In the genomic region with DNA sequence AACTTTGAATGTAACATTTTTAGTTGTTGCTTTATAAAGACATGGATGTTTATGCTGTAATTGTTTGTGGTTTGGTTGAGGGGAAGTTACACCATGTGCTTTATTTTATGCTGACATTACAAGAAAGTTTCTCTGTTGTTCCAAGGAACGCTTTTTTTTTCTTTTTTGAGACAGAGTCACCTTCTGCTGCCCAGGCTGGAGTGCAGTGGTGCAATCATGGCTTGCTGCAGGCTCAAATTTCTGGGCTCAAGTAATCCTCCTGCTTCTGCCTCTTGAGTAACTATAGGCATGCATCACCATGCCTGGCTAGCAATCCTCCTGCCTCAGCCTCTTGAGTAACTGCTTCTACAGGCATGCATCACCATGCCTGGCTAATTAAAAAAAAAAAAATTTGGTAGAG, we compare ENCODE assay signal across 11 cellular contexts. TPM values are rescaled to one million over a fixed set of nuclear protein-coding genes. Genes with fewer than 3 reads are reported as not detected.
DNase-seq lines count a peak whose midpoint lies in the region; ATAC-seq and TF ChIP-seq lines count a peak whose summit lies in the region.
"Had no signal": no experiment of that assay in that cellular context is flagged by ENCODE, and none has a peak within 500 bp of the region (broad histone marks: within the 10 kb centered on the region; RNA-seq: fewer than 3 reads in every experiment).

No MANE protein-coding gene starts in this region.

- no peaks in the 10 kb centered on the region for H4K20me1 ChIP-seq in GM23248 (ENCODE audit: insufficient read depth)

- H3K4me2 ChIP-seq in GM23248 (ENCODE audit: unreplicated experiment) = no peak overlapping the region

- no peaks in the 10 kb centered on the region for H3K79me2 ChIP-seq in GM23248 (ENCODE audit: insufficient read depth)

- no peaks in the 10 kb centered on the region for H3K36me3 ChIP-seq in GM23248 (ENCODE audit: low read depth)
- H3K36me3 ChIP-seq in gastrocnemius medialis = no peaks in the 10 kb centered on the region

- H3K36me3 Mint-ChIP-seq in T-helper 17 cell (ENCODE audit: low read depth) = no peaks in the 10 kb centered on the region
- peaks cover 4% of the 10 kb centered on the region for H3K36me3 Mint-ChIP-seq in activated CD4-positive, alpha-beta T cell treated with anti-CD3 and anti-CD28 coated beads, Interleukin-2, amount 10 ng/mL, durations not matched to agents 7 days and 5 days (ENCODE audit: low read depth)
- H3K36me3 Mint-ChIP-seq: activated CD4-positive, alpha-beta memory T cell treated with anti-CD3 and anti-CD28 coated beads for 36 hours had no signal

- CTCF ChIA-PET in activated CD4-positive, alpha-beta T cell treated with anti-CD3 and anti-CD28 coated beads, Interleukin-2, amount 10 ng/mL, durations not matched to agents 7 days and 5 days (lab: Charles Lee) = interaction anchor here (0.7 kb wide), 1 partner anchor 701 kb away, joined by 3 read pairs; no protein-coding TSS in a partner anchor

- H3K4me3 Mint-ChIP-seq in T-helper 17 cell = no peak overlapping the region
- no peak overlapping the region for H3K4me3 Mint-ChIP-seq in activated CD4-positive, alpha-beta T cell treated with anti-CD3 and anti-CD28 coated beads, Interleukin-2, amount 10 ng/mL, durations not matched to agents 7 days and 5 days
- H3K4me3 Mint-ChIP-seq: activated CD4-positive, alpha-beta memory T cell treated with anti-CD3 and anti-CD28 coated beads for 36 hours had no signal

- no peak for TF ChIP-seq POLR2A in gastrocnemius medialis (IDR thresholded peaks at IDR 0.05)

- TF ChIP-seq CTCF in foreskin fibroblast (IDR thresholded peaks at IDR 0.05; ENCODE audit: low read depth, low read length) (no peak), gastrocnemius medialis (IDR thresholded peaks at IDR 0.05 in 4 of 5, conservative IDR thresholded peaks at IDR 0.05 in 1 of 5) (no peak)

- H3K27me3 Mint-ChIP-seq in T-helper 17 cell = no peaks in the 10 kb centered on the region
- H3K27me3 Mint-ChIP-seq in activated CD4-positive, alpha-beta T cell treated with anti-CD3 and anti-CD28 coated beads, Interleukin-2, amount 10 ng/mL, durations not matched to agents 7 days and 5 days = no peaks in the 10 kb centered on the region
- H3K27me3 Mint-ChIP-seq: activated CD4-positive, alpha-beta memory T cell treated with anti-CD3 and anti-CD28 coated beads for 36 hours had no signal

- POLR2A ChIA-PET in activated CD4-positive, alpha-beta T cell treated with anti-CD3 and anti-CD28 coated beads, Interleukin-2, amount 10 ng/mL, durations not matched to agents 7 days and 5 days (lab: Charles Lee) = no interaction called here

- H3K4me1 ChIP-seq in GM23248 (ENCODE audit: insufficient read depth) = peaks cover 21% of the 10 kb centered on the region
- peaks cover 0 to 4% of the 10 kb centered on the region in 2 donors for H3K4me1 ChIP-seq in gastrocnemius medialis

- peaks cover 9% of the 10 kb centered on the region for H3K4me1 Mint-ChIP-seq in T-helper 17 cell
- H3K4me1 Mint-ChIP-seq in activated CD4-positive, alpha-beta T cell treated with anti-CD3 and anti-CD28 coated beads, Interleukin-2, amount 10 ng/mL, durations not matched to agents 7 days and 5 days = peaks cover 2% of the 10 kb centered on the region

- H3K4me3 ChIP-seq in GM23248 (no peak overlapping the region), foreskin fibroblast (ENCODE audit: low read depth in 1 of 2, low read length in 2 of 2) (no peak overlapping the region), gastrocnemius medialis (no peak overlapping the region)

- intact Hi-C loops in gastrocnemius medialis (cut with DNase I; ENCODE audit: low total_unique reads) = no loop called here

- peak; percentile 50 for ATAC-seq in T-helper 17 cell
- peak; percentile 93 to 97 for ATAC-seq in gastrocnemius medialis
- ATAC-seq in HG03135 (IDR thresholded peaks at IDR 0.05; ENCODE audit: unreplicated experiment) = no peak
- ATAC-seq in GM19351 (IDR thresholded peaks at IDR 0.05; ENCODE audit: unreplicated experiment) = no peak

- no peak overlapping the region for H3K9ac ChIP-seq in GM23248

- H3K27ac ChIP-seq in GM23248 (peak overlapping the region; percentile 43), gastrocnemius medialis (peak overlapping the region in 1 of 4 donors; percentile 36)

- H3K9me3 ChIP-seq in GM23248 (ENCODE audit: low read depth) = no peaks in the 10 kb centered on the region
- H3K9me3 ChIP-seq in T-helper 17 cell (ENCODE audit: control insufficient read depth, low read length, poor library complexity, severe bottlenecking) = no peaks in the 10 kb centered on the region
- H3K9me3 ChIP-seq in gastrocnemius medialis = no peaks in the 10 kb centered on the region

- peaks cover 6% of the 10 kb centered on the region for H3K9me3 Mint-ChIP-seq in activated CD4-positive, alpha-beta T cell treated with anti-CD3 and anti-CD28 coated beads, Interleukin-2, amount 10 ng/mL, durations not matched to agents 7 days and 5 days

- 0 to 6% methylated on average over 1 of the region's 1 CpG for WGBS in GM23248 (ENCODE audit: low coverage in 1 of 2, low lambda C conversion rate in 2 of 2, missing lambda C conversion rate in 2 of 2), 2 experiments

- H3F3A ChIP-seq in GM23248 (ENCODE audit: insufficient read depth) = peaks cover 23% of the 10 kb centered on the region

- no peak overlapping the region for H2AFZ ChIP-seq in GM23248

- no peak overlapping the region for H3K27ac Mint-ChIP-seq in T-helper 17 cell
- no peak overlapping the region for H3K27ac Mint-ChIP-seq in activated CD4-positive, alpha-beta T cell treated with anti-CD3 and anti-CD28 coated beads, Interleukin-2, amount 10 ng/mL, durations not matched to agents 7 days and 5 days
- H3K27ac Mint-ChIP-seq: activated CD4-positive, alpha-beta memory T cell treated with anti-CD3 and anti-CD28 coated beads for 36 hours had no signal

- H3K27me3 ChIP-seq in GM23248 (replicated peaks; ENCODE audit: insufficient read depth) (no peaks in the 10 kb centered on the region), gastrocnemius medialis (no peaks in the 10 kb centered on the region)

- in situ Hi-C loops in GM23248 (cut with MboI) = no loop called here
- in situ Hi-C loops in gastrocnemius medialis (cut with MboI; ENCODE audit: low sequenced_read_pairs in 4 of 4) = no loop called here

- H3K9me2 ChIP-seq in GM23248 (ENCODE audit: insufficient read depth) = no peaks in the 10 kb centered on the region

- DNase-seq in GM23248 = peak; percentile 91
- DNase-seq in T-helper 17 cell = no peak
- peak; percentile 76 to 91 for DNase-seq in foreskin fibroblast
- DNase-seq in gastrocnemius medialis = peak; percentile 60 to 83
- DNase-seq in activated CD4-positive, alpha-beta T cell treated with anti-CD3 and anti-CD28 coated beads, Interleukin-2, amount 10 ng/mL, durations not matched to agents 7 days and 5 days = no peak
- DNase-seq in A172 (ENCODE audit: low spot score) = no peak
- DNase-seq: activated CD4-positive, alpha-beta memory T cell treated with anti-CD3 and anti-CD28 coated beads for 36 hours; cerebellar nuclear complex; stimulated activated CD4-positive, alpha-beta T cell treated with anti-CD3 and anti-CD28 coated beads, Interleukin-1b, Interleukin-23, amount 100 ng/mL, for 48 hours had no signal

RNA-seq across cellular contexts. Expression of a gene that starts 21.0 kb away (rescaled TPM):
- 57.0 and 58.8 TPM in 2 replicates for total RNA-seq in GM23248 (2014; rRNA removed; shearing (Covaris generic))
- polyA plus RNA-seq in GM23248 (2016; fragmentation: Nextera tagmentation; extraction: Ambion mirVana) = 61.6 and 65.3 TPM in 2 replicates
- total RNA-seq in T-helper 17 cell (10 to 100 TPM; 49.3 to 56.4 TPM), gastrocnemius medialis (10 to 100 TPM; 54.7 to 97.4 (median 61.1) TPM)
- 10 to 100 TPM; 18.7 to 21.1 TPM for total RNA-seq in activated CD4-positive, alpha-beta T cell treated with anti-CD3 and anti-CD28 coated beads, Interleukin-2, amount 10 ng/mL, durations not matched to agents 7 days and 5 days
- total RNA-seq in A172 (2014; rRNA removed; shearing (Covaris generic)) = 31.9 and 34.6 TPM in 2 replicates

Comparison
In these comparisons a context has a peak if more than half of its experiments do, and no peak if none do; other contexts are left out.
1. DNase-seq: peak in GM23248 (single experiment), foreskin fibroblast (2 of 2) and gastrocnemius medialis (2 of 2); none in T-helper 17 cell (0 of 3), activated CD4-positive, alpha-beta T cell treated with anti-CD3 and anti-CD28 coated beads, Interleukin-2, amount 10 ng/mL, durations not matched to agents 7 days and 5 days (single experiment) and A172 (single experiment).
2. ATAC-seq: peak in T-helper 17 cell (single experiment) and gastrocnemius medialis (2 of 2); none in HG03135 (single experiment) and GM19351 (single experiment).